In genomic region chr19:55118401-55118991, GRCh38 we compare ENCODE assay signal across 8 cellular contexts. TPM values are rescaled to one million over a fixed set of nuclear protein-coding genes. Genes with fewer than 3 reads are reported as not detected.
DNase-seq lines count a peak whose midpoint lies in the region; ATAC-seq and TF ChIP-seq lines count a peak whose summit lies in the region.

No MANE protein-coding gene starts in this region.

- peaks cover 3% of the 10 kb centered on the region for H3K36me3 Mint-ChIP-seq in activated naive CD8-positive, alpha-beta T cell treated with anti-CD3 and anti-CD28 coated beads for 36 hours

- H3K4me1 Mint-ChIP-seq in activated naive CD8-positive, alpha-beta T cell treated with anti-CD3 and anti-CD28 coated beads for 36 hours: peaks cover 18% of the 10 kb centered on the region

- ATAC-seq in GM21619 (IDR thresholded peaks at IDR 0.05; ENCODE audit: unreplicated experiment): no peak

- peak overlapping the region; percentile 69 for H3K9ac ChIP-seq in HUES64 (ENCODE audit: low read depth, low read length)

- H3K4me1 ChIP-seq in HUES64 (ENCODE audit: insufficient read depth, low read length) (peaks cover 6% of the 10 kb centered on the region; the same call in 1 of the 2 replicates), left ventricle myocardium inferior (peaks cover 48% of the 10 kb centered on the region)

- no peaks in the 10 kb centered on the region for H3K27me3 ChIP-seq in HUES64 (ENCODE audit: insufficient read depth, low read length)
- H3K27me3 ChIP-seq in left ventricle myocardium inferior (ENCODE audit: low read depth): no peaks in the 10 kb centered on the region

- peak overlapping the region; percentile 99 for H3K4me3 Mint-ChIP-seq in activated naive CD8-positive, alpha-beta T cell treated with anti-CD3 and anti-CD28 coated beads for 36 hours

- peaks cover 1% of the 10 kb centered on the region for H3K9me3 Mint-ChIP-seq in activated naive CD8-positive, alpha-beta T cell treated with anti-CD3 and anti-CD28 coated beads for 36 hours

- peaks cover 1% of the 10 kb centered on the region for H3K27me3 Mint-ChIP-seq in activated naive CD8-positive, alpha-beta T cell treated with anti-CD3 and anti-CD28 coated beads for 36 hours

- H3K36me3 ChIP-seq in HUES64 (ENCODE audit: insufficient read depth, low read length) (no peaks in the 10 kb centered on the region), left ventricle myocardium inferior (no peaks in the 10 kb centered on the region)

- TF ChIP-seq CTCF in AG09309 (IDR thresholded peaks at IDR 0.05; ENCODE audit: control insufficient read depth, insufficient read depth, low read depth, low read length, missing control alignments) (no peak), left ventricle myocardium inferior (IDR thresholded peaks at IDR 0.05; ENCODE audit: borderline replicate concordance) (no peak)

- no peaks in the 10 kb centered on the region for H3K9me3 ChIP-seq in HUES64 (ENCODE audit: insufficient read depth, low read depth, low read length)
- H3K9me3 ChIP-seq in left ventricle myocardium inferior (replicated peaks): no peaks in the 10 kb centered on the region

- H3K4me3 ChIP-seq in AG09309 (ENCODE audit: control insufficient read depth, low read depth, low read length): peak overlapping the region; percentile 62
- peak overlapping the region; percentile 82 for H3K4me3 ChIP-seq in HUES64 (ENCODE audit: low read length)
- peak overlapping the region; percentile 98 for H3K4me3 ChIP-seq in left ventricle myocardium inferior

- H3K27ac Mint-ChIP-seq in activated naive CD8-positive, alpha-beta T cell treated with anti-CD3 and anti-CD28 coated beads for 36 hours: peak overlapping the region; percentile 91

- intact Hi-C loops in left ventricle myocardium inferior (cut with micrococcal nuclease) (no loop called here), posterior cingulate gyrus (cut with DNase I) (no loop called here)

- DNase-seq in AG09309 (ENCODE audit: low read depth) (no peak), left ventricle myocardium inferior (peak; percentile 65), posterior cingulate gyrus (peak in 9 of 10 donors; percentile 64 to 96 (median 73)), GM19240 (ENCODE audit: insufficient read length, low spot score) (no peak), DMS 273 treated with DMSO at 0.1 percent for 48 hours (lab: John Stamatoyannopoulos, UW) (no peak)
- no peak for DNase-seq in activated naive CD8-positive, alpha-beta T cell treated with anti-CD3 and anti-CD28 coated beads for 36 hours

- 66% methylated on average over 22 of the region's 22 CpGs for WGBS in HUES64

- H3K27ac ChIP-seq in HUES64 (ENCODE audit: low read depth, low read length) (peak overlapping the region; percentile 39; the same call in 1 of the 2 replicates), left ventricle myocardium inferior (replicated peaks) (peak overlapping the region; percentile 95)

RNA-seq across cellular contexts. Expression of gene PPP1R12C, which starts 1.1 kb away (rescaled TPM):
- 43.7 TPM for polyA plus RNA-seq in HUES64 (2013, experiment 1 of 2)
- polyA plus RNA-seq in HUES64 (2013, experiment 2 of 2): 34.3 TPM
- 10 to 100 TPM; 67.2 to 73.5 TPM for total RNA-seq in activated naive CD8-positive, alpha-beta T cell treated with anti-CD3 and anti-CD28 coated beads for 36 hours
- total RNA-seq in left ventricle myocardium inferior: 228 TPM

RNA-seq across cellular contexts. Expression of gene TNNT1, which starts 30.5 kb away (rescaled TPM):
- 87.2 TPM for polyA plus RNA-seq in HUES64 (2013, experiment 1 of 2)
- polyA plus RNA-seq in HUES64 (2013, experiment 2 of 2): 104 TPM
- total RNA-seq in activated naive CD8-positive, alpha-beta T cell treated with anti-CD3 and anti-CD28 coated beads for 36 hours: not detected
- total RNA-seq in left ventricle myocardium inferior: 140 TPM

RNA-seq across cellular contexts. Expression of gene TNNI3, which starts 39.0 kb away (rescaled TPM):
- 11.6 TPM for polyA plus RNA-seq in HUES64 (2013, experiment 1 of 2)
- polyA plus RNA-seq in HUES64 (2013, experiment 2 of 2): 20.9 TPM
- under 1 TPM in 1 of 2 experiments, not detected in 1; 0.25 TPM for total RNA-seq in activated naive CD8-positive, alpha-beta T cell treated with anti-CD3 and anti-CD28 coated beads for 36 hours
- total RNA-seq in left ventricle myocardium inferior: 7,701 TPM

RNA-seq across cellular contexts. Expression of gene EPS8L1, which starts 42.8 kb away (rescaled TPM):
- 10.8 TPM for polyA plus RNA-seq in HUES64 (2013, experiment 1 of 2)
- polyA plus RNA-seq in HUES64 (2013, experiment 2 of 2): 17.1 TPM
- 1 to 10 TPM; 1.3 to 1.5 TPM for total RNA-seq in activated naive CD8-positive, alpha-beta T cell treated with anti-CD3 and anti-CD28 coated beads for 36 hours
- total RNA-seq in left ventricle myocardium inferior: 0.88 TPM

RNA-seq across cellular contexts. Expression of gene DNAAF3, which starts 47.9 kb away (rescaled TPM):
- 4.2 TPM for polyA plus RNA-seq in HUES64 (2013, experiment 1 of 2)
- polyA plus RNA-seq in HUES64 (2013, experiment 2 of 2): 6.4 TPM
- not detected for total RNA-seq in activated naive CD8-positive, alpha-beta T cell treated with anti-CD3 and anti-CD28 coated beads for 36 hours
- 1.8 TPM for total RNA-seq in left ventricle myocardium inferior

Comparison
In these comparisons a context has a peak if more than half of its experiments do, and no peak if none do; other contexts are left out.
1. DNase-seq: peak in left ventricle myocardium inferior (single experiment) and posterior cingulate gyrus (9 of 10); none in AG09309 (single experiment), activated naive CD8-positive, alpha-beta T cell treated with anti-CD3 and anti-CD28 coated beads for 36 hours (single experiment), GM19240 (single experiment) and DMS 273 treated with DMSO at 0.1 percent for 48 hours (single experiment).
2. RNA of gene TNNT1, which starts 30.5 kb away (total RNA-seq): 140 TPM in left ventricle myocardium inferior (single experiment); not detected in activated naive CD8-positive, alpha-beta T cell treated with anti-CD3 and anti-CD28 coated beads for 36 hours; every median in the first group is over 100 times any median in the second.
3. RNA of gene TNNI3, which starts 39.0 kb away (total RNA-seq): 7,701 TPM in left ventricle myocardium inferior (single experiment); 0.25 TPM in activated naive CD8-positive, alpha-beta T cell treated with anti-CD3 and anti-CD28 coated beads for 36 hours; every median in the first group is over 1,000 times any median in the second.
4. Peak in every context shown above with its lines, with median percentiles within 50 percentile points of each other: H3K4me3 ChIP-seq.